In the genomic region with DNA sequence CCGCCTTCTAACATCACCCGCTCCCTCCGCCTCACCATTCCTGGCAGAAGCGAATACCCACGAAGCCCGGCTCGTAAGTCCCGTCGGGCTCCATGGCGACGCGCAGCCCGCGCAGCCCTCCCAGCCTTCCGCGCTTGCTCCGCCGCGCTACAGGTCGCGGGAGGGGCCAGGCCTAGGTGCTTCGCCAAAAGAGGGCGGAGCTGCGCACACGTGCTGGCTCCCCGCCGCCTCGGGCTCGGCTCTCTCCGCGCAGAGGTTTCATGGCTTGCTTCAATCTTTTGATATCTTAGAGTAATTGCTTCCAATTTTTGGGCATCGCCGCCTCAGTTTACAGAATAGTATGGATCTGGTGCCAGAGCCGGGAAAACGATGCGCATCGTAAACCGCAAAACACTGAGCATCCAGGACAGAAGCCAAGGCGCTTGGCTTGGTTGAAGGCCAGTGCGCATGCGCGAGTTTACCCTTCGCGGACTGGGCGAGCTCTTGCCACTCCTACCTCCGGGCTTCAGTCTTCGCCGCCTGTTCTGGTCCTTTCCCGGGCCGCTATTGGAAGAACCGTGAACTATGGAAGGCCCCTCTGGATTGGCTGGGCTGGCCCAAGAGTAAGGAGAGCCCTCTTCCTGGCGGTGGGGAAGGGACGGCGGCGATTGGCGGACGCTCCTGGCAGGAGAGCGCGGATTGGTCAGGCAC, we compare ENCODE assay signal across 8 cellular contexts. TPM values are rescaled to one million over a fixed set of nuclear protein-coding genes. Genes with fewer than 3 reads are reported as not detected.
DNase-seq lines count a peak whose midpoint lies in the region; ATAC-seq and TF ChIP-seq lines count a peak whose summit lies in the region.

A gene (minus strand): TSS at position 113 of the 690 bp plus-strand sequence. CDS start 19 bp downstream, at position 94.

- POLR2A ChIA-PET in activated CD4-positive, alpha-beta T cell treated with anti-CD3 and anti-CD28 coated beads, Interleukin-2, amount 10 ng/mL, durations not matched to agents 7 days and 5 days (lab: Charles Lee) = interaction anchor here (0.7 to 1.0 kb wide), 2 partner anchors 13 to 53 kb away, joined by 3 read pairs; no protein-coding TSS in a partner anchor

- peaks cover 69% of the 10 kb centered on the region for H3K36me3 ChIP-seq in BLaER1

- peak; percentile 100 for DNase-seq in NCI-H69 (lab: John Stamatoyannopoulos, UW)
- DNase-seq in activated CD4-positive, alpha-beta T cell treated with anti-CD3 and anti-CD28 coated beads, Interleukin-2, amount 10 ng/mL, durations not matched to agents 7 days and 5 days = peak; percentile 100
- peak; percentile 100 for DNase-seq in coronary artery (ENCODE audit: low spot score)
- DNase-seq in left colon = peak; percentile 98 to 100
- peak; percentile 100 for DNase-seq in stimulated activated CD4-positive, alpha-beta T cell treated with anti-CD3 and anti-CD28 coated beads, Interleukin-1b, Interleukin-23, amount 100 ng/mL, for 48 hours

- H3K27me3 ChIP-seq in BLaER1 = no peaks in the 10 kb centered on the region

- H4K20me1 ChIP-seq in BLaER1 = peaks cover 23% of the 10 kb centered on the region

- peaks cover 42% of the 10 kb centered on the region for H3K4me1 Mint-ChIP-seq in activated CD4-positive, alpha-beta T cell treated with anti-CD3 and anti-CD28 coated beads, Interleukin-2, amount 10 ng/mL, durations not matched to agents 7 days and 5 days

- CTCF ChIA-PET in activated CD4-positive, alpha-beta T cell treated with anti-CD3 and anti-CD28 coated beads, Interleukin-2, amount 10 ng/mL, durations not matched to agents 7 days and 5 days (lab: Charles Lee) = interaction anchor here (0.6 to 7.3 kb wide), 4 partner anchors 11 to 97 kb away, joined by 3 to 47 read pairs (median 6); no protein-coding TSS in a partner anchor

- intact Hi-C loops in left colon (cut with DNase I, micrococcal nuclease) = no loop called here

- TF ChIP-seq CTCF in coronary artery (IDR thresholded peaks at IDR 0.05) = no peak

- H3K4me3 Mint-ChIP-seq in activated CD4-positive, alpha-beta T cell treated with anti-CD3 and anti-CD28 coated beads, Interleukin-2, amount 10 ng/mL, durations not matched to agents 7 days and 5 days = peak within 1 kb of the TSS; percentile 98

- H3K4me3 ChIP-seq in BLaER1 = peak within 1 kb of the TSS; percentile 93
- peak within 1 kb of the TSS; percentile 85 for H3K4me3 ChIP-seq in coronary artery

- H3K9me3 Mint-ChIP-seq in activated CD4-positive, alpha-beta T cell treated with anti-CD3 and anti-CD28 coated beads, Interleukin-2, amount 10 ng/mL, durations not matched to agents 7 days and 5 days = no peaks in the 10 kb centered on the region

- peak within 1 kb of the TSS; percentile 95 for H3K4me2 ChIP-seq in BLaER1

- peak within 1 kb of the TSS; percentile 81 for H3K27ac ChIP-seq in BLaER1
- H3K27ac ChIP-seq in coronary artery = peak within 1 kb of the TSS; percentile 78 to 95

- peak within 1 kb of the TSS; percentile 95 for H3K27ac Mint-ChIP-seq in activated CD4-positive, alpha-beta T cell treated with anti-CD3 and anti-CD28 coated beads, Interleukin-2, amount 10 ng/mL, durations not matched to agents 7 days and 5 days

- peaks cover 34% of the 10 kb centered on the region for H3K36me3 Mint-ChIP-seq in activated CD4-positive, alpha-beta T cell treated with anti-CD3 and anti-CD28 coated beads, Interleukin-2, amount 10 ng/mL, durations not matched to agents 7 days and 5 days (ENCODE audit: low read depth)

- peak within 1 kb of the TSS; percentile 89 for H3K9ac ChIP-seq in BLaER1

- no peaks in the 10 kb centered on the region for H3K27me3 Mint-ChIP-seq in activated CD4-positive, alpha-beta T cell treated with anti-CD3 and anti-CD28 coated beads, Interleukin-2, amount 10 ng/mL, durations not matched to agents 7 days and 5 days

- ATAC-seq in GM19328 (IDR thresholded peaks at IDR 0.05; ENCODE audit: unreplicated experiment) (peak; percentile 82), HG03520 (IDR thresholded peaks at IDR 0.05; ENCODE audit: unreplicated experiment) (peak; percentile 76), left colon (peak; percentile 87)

- peaks cover 44% of the 10 kb centered on the region for H3K4me1 ChIP-seq in BLaER1

- no peaks in the 10 kb centered on the region for H3K9me3 ChIP-seq in BLaER1

RNA-seq across cellular contexts. Expression of the gene that starts here (rescaled TPM):
- 10 to 100 TPM; 51.2 to 56.4 TPM for total RNA-seq in activated CD4-positive, alpha-beta T cell treated with anti-CD3 and anti-CD28 coated beads, Interleukin-2, amount 10 ng/mL, durations not matched to agents 7 days and 5 days
- 10 to 100 TPM; 39.4 to 42.7 TPM for total RNA-seq in left colon

Comparison
In these comparisons a context has a peak if more than half of its experiments do, and no peak if none do; other contexts are left out.
1. Peak in every context shown above with its lines: DNase-seq, ATAC-seq, H3K4me3 ChIP-seq and H3K27ac ChIP-seq.